ENCODE assay signal across 8 cellular contexts in genomic region chr21:38733973-38734546, GRCh38.
A peak's percentile ranks its signal among the peaks of the same experiment; 100 is the strongest.
DNase-seq lines count a peak whose midpoint lies in the region; ATAC-seq and TF ChIP-seq lines count a peak whose summit lies in the region.

No MANE protein-coding gene starts in this region.

- H3K4me3 ChIP-seq in HEK293 (ENCODE audit: low read depth, low read length) (peak overlapping the region; percentile 13), dorsolateral prefrontal cortex (peak overlapping the region; percentile 20 to 68 (median 53)), right lobe of liver (peak overlapping the region in 1 of 3 donors; percentile 17)

- peaks cover 24% of the 10 kb centered on the region for H3K27me3 Mint-ChIP-seq in activated CD4-positive, alpha-beta memory T cell treated with anti-CD3 and anti-CD28 coated beads for 36 hours

- H3K4me1 ChIP-seq in HEK293 (ENCODE audit: control insufficient read depth, insufficient read depth, low read length), result peaks cover 6% of the 10 kb centered on the region; the same call in 1 of the 2 replicates
- peaks cover 0 to 3% (median 0%) of the 10 kb centered on the region in 4 donors for H3K4me1 ChIP-seq in right lobe of liver

- WGBS in right lobe of liver (ENCODE audit: insufficient coverage, low coverage, low lambda C conversion rate, missing lambda C conversion rate), result 7% methylated on average over 28 of the region's 30 CpGs

- H3K36me3 ChIP-seq in HEK293 (ENCODE audit: control insufficient read depth in 2 of 2, insufficient read depth in 1 of 2, low read length in 2 of 2) (no peaks in the 10 kb centered on the region), right lobe of liver (no peaks in the 10 kb centered on the region)

- TF ChIP-seq CTCF in AG09319 (IDR thresholded peaks at IDR 0.05; ENCODE audit: low read depth, low read length), result peak; percentile 92
- peak; percentile 85 for TF ChIP-seq CTCF in HEK293 (tag by site-specific recombination; IDR thresholded peaks at IDR 0.05)
- TF ChIP-seq CTCF in dorsolateral prefrontal cortex (IDR thresholded peaks at IDR 0.05 in 54 of 56, conservative IDR thresholded peaks at IDR 0.05 in 2 of 56; ENCODE audit: low read depth in 1 of 56, partially characterized antibody in 56 of 56), result peak; percentile 77 to 98 (median 94)
- TF ChIP-seq CTCF in right lobe of liver (IDR thresholded peaks at IDR 0.05), result peak; percentile 94 to 95 (median 94)

- TF ChIP-seq POLR2A in right lobe of liver (IDR thresholded peaks at IDR 0.05), result no peak

- POLR2A ChIA-PET in HEK293 (lab: Yijun Ruan, JAX), result no interaction called here
- POLR2A ChIA-PET in activated CD4-positive, alpha-beta memory T cell treated with anti-CD3 and anti-CD28 coated beads for 36 hours (lab: Charles Lee), result no interaction called here

- H3K27me3 ChIP-seq in dorsolateral prefrontal cortex (peaks cover 0 to 2% (median 0%) of the 10 kb centered on the region in 45 donors), right lobe of liver (no peaks in the 10 kb centered on the region)

- H3K36me3 Mint-ChIP-seq in activated CD4-positive, alpha-beta memory T cell treated with anti-CD3 and anti-CD28 coated beads for 36 hours, result no peaks in the 10 kb centered on the region

- CTCF ChIA-PET in HEK293 (lab: Yijun Ruan, JAX), result interaction anchor here (0.5 to 3.9 kb wide), 23 partner anchors 16 to 711 kb away, joined by 3 to 18 read pairs (median 3); partner anchors contain the start of gene LCA5L
- CTCF ChIA-PET in activated CD4-positive, alpha-beta memory T cell treated with anti-CD3 and anti-CD28 coated beads for 36 hours (lab: Charles Lee), result interaction anchor here (0.7 to 4.6 kb wide), 10 partner anchors 22 to 443 kb away, joined by 3 to 26 read pairs (median 4); no protein-coding TSS in a partner anchor

- no peak overlapping the region for H3K27ac Mint-ChIP-seq in activated CD4-positive, alpha-beta memory T cell treated with anti-CD3 and anti-CD28 coated beads for 36 hours

- H3K27ac ChIP-seq in HEK293 (ENCODE audit: extremely low read depth, low read depth, low read length) (no peak overlapping the region), dorsolateral prefrontal cortex (peak overlapping the region in 46 of 59 donors; percentile 11 to 80 (median 59)), right lobe of liver (peak overlapping the region; percentile 35 to 63 (median 41))

- no peaks in the 10 kb centered on the region for H3K9me3 ChIP-seq in HEK293 (ENCODE audit: control insufficient read depth, insufficient read depth, low read depth, low read length)
- no peaks in the 10 kb centered on the region for H3K9me3 ChIP-seq in right lobe of liver

- peaks cover 10% of the 10 kb centered on the region for H3K4me1 Mint-ChIP-seq in activated CD4-positive, alpha-beta memory T cell treated with anti-CD3 and anti-CD28 coated beads for 36 hours (ENCODE audit: low read depth)

- H3K4me3 Mint-ChIP-seq in activated CD4-positive, alpha-beta memory T cell treated with anti-CD3 and anti-CD28 coated beads for 36 hours, result peak overlapping the region; percentile 65

- intact Hi-C loops in activated CD4-positive, alpha-beta memory T cell treated with anti-CD3 and anti-CD28 coated beads for 36 hours (cut with micrococcal nuclease), result loop anchor here (1.0 to 10.0 kb wide), 5 partner anchors 33 to 711 kb away; partner anchors contain the start of gene LCA5L
- intact Hi-C loops in dorsolateral prefrontal cortex (cut with DNase I) (loop anchor here (1.0 to 5.0 kb wide), 4 partner anchors 73 to 654 kb away; partner anchors contain the start of genes ETS2 (in 1 of the 2) and PSMG1 (in 1 of the 2)), right lobe of liver (cut with DNase I) (loop anchor here in 1 of 2 donors (5.0 to 10.0 kb wide), 2 partner anchors 81 to 398 kb away; no protein-coding TSS in a partner anchor)

- peak; percentile 30 for DNase-seq in AG09319 (ENCODE audit: extremely low read depth, low read depth)
- DNase-seq in NCI-H69 (lab: John Stamatoyannopoulos, UW), result peak; percentile 67
- DNase-seq in activated CD4-positive, alpha-beta memory T cell treated with anti-CD3 and anti-CD28 coated beads for 36 hours, result peak; percentile 78
- DNase-seq in dorsolateral prefrontal cortex, result peak; percentile 59 to 93 (median 86)
- peak; percentile 87 to 90 (median 88) for DNase-seq in right lobe of liver
- DNase-seq in stimulated activated CD4-positive, alpha-beta T cell treated with anti-CD3 and anti-CD28 coated beads, Interleukin-2, amount 100 ng/mL, for 4 hours (ENCODE audit: low read depth), result peak; percentile 42

- ATAC-seq in right lobe of liver, result peak; percentile 94 to 99 (median 97)
- ATAC-seq in HG03460 (IDR thresholded peaks at IDR 0.05; ENCODE audit: unreplicated experiment), result no peak

- no peaks in the 10 kb centered on the region for H3K9me3 Mint-ChIP-seq in activated CD4-positive, alpha-beta memory T cell treated with anti-CD3 and anti-CD28 coated beads for 36 hours

TF ChIP-seq in HEK293, 187 proteins besides CTCF, POLR2A, EP300 and RAD21 (continues in another document):
- no peak for TF ChIP-seq BCL6B (tag by site-specific recombination; IDR thresholded peaks at IDR 0.05)
- TF ChIP-seq ZNF148 (tag by site-specific recombination; IDR thresholded peaks at IDR 0.05; ENCODE audit: borderline replicate concordance), result no peak
- 0 out of 2 replicates have a peak, but pooled peaks have one; percentile 23 for TF ChIP-seq ZSCAN23 (tag by site-specific recombination; IDR thresholded peaks at IDR 0.05)
- no peak for TF ChIP-seq GFI1B (tag by site-specific recombination; IDR thresholded peaks at IDR 0.05)
- 0 out of 2 replicates have a peak, but pooled peaks have one; percentile 30 for TF ChIP-seq ZNF692 (tag by site-specific recombination; IDR thresholded peaks at IDR 0.05)
- no peak for TF ChIP-seq ZBTB21 (tag by site-specific recombination; IDR thresholded peaks at IDR 0.05)
- TF ChIP-seq ZNF133 (tag by site-specific recombination; IDR thresholded peaks at IDR 0.05), result no peak
- peak; percentile 91 for TF ChIP-seq ZNF654 (tag by site-specific recombination; IDR thresholded peaks at IDR 0.05; ENCODE audit: low read depth)
- TF ChIP-seq ZNF600 (tag by site-specific recombination; IDR thresholded peaks at IDR 0.05), result 0 out of 2 replicates have a peak, but pooled peaks have one; percentile 37
- no peak; the same call in 1 of the 2 replicates for TF ChIP-seq SCRT2 (tag by site-specific recombination; IDR thresholded peaks at IDR 0.05)
- peak; percentile 31; the same call in 1 of the 2 replicates for TF ChIP-seq ZNF184 (tag by site-specific recombination; IDR thresholded peaks at IDR 0.05)
- no peak for TF ChIP-seq ZNF335 (tag by site-specific recombination; conservative IDR thresholded peaks at IDR 0.05)
- TF ChIP-seq ZNF391 (tag by site-specific recombination; IDR thresholded peaks at IDR 0.05; ENCODE audit: borderline replicate concordance, low read depth), result 0 out of 2 replicates have a peak, but pooled peaks have one; percentile 40
- TF ChIP-seq ZBTB17 (tag by site-specific recombination; IDR thresholded peaks at IDR 0.05), result peak; percentile 43; the same call in 1 of the 2 replicates

Comparison
In these comparisons a context has a peak if more than half of its experiments do, and no peak if none do; other contexts are left out.
1. DNase-seq: peak in every context shown above with its lines; median percentile 88 in right lobe of liver; 86 in dorsolateral prefrontal cortex; 78 in activated CD4-positive, alpha-beta memory T cell treated with anti-CD3 and anti-CD28 coated beads for 36 hours; 67 in NCI-H69; 42 in stimulated activated CD4-positive, alpha-beta T cell treated with anti-CD3 and anti-CD28 coated beads, Interleukin-2, amount 100 ng/mL, for 4 hours; 30 in AG09319.